22 cellular contexts compared by ENCODE assay signal in genomic region chr2:145374165-145374564, GRCh38.
"Had no signal": no experiment of that assay in that cellular context is flagged by ENCODE, and none has a peak within 500 bp of the region (broad histone marks: within the 10 kb centered on the region; RNA-seq: fewer than 3 reads in every experiment).

No MANE protein-coding gene starts in this region.

- H3K36me3 ChIP-seq: gastrocnemius medialis, ovary, sigmoid colon, stomach, thyroid gland, vagina had no signal

- H3K27me3 ChIP-seq: gastrocnemius medialis, ovary, sigmoid colon, stomach, thyroid gland, vagina had no signal

- DNase-seq: dermis blood vessel endothelial cell; effector memory CD4-positive, alpha-beta T cell; foreskin fibroblast; gastrocnemius medialis; head of caudate nucleus; left ventricle myocardium superior; natural killer cell; occipital lobe; ovary; posterior cingulate gyrus; psoas muscle; right cardiac atrium; sigmoid colon; stimulated activated CD4-positive, alpha-beta T cell treated with anti-CD3 and anti-CD28 coated beads, Interleukin-2, amount 100 ng/mL, for 24 hours; stimulated activated CD4-positive, alpha-beta T cell treated with anti-CD3 and anti-CD28 coated beads, Interleukin-4, amount 100 ng/mL, for 24 hours; stimulated activated naive CD4-positive, alpha-beta T cell treated with Interleukin-2 at 50 U/mL for 16 hours; stomach; thyroid gland; trophoblast cell had no signal

- FAIRE-seq: keratinocyte had no signal

- H3K4me1 ChIP-seq: gastrocnemius medialis, psoas muscle, sigmoid colon, stomach, vagina had no signal

- H3K4me3 ChIP-seq: gastrocnemius medialis, lung, ovary, psoas muscle, sigmoid colon, stomach, thyroid gland, vagina had no signal

- H3K27ac ChIP-seq: gastrocnemius medialis, ovary, psoas muscle, sigmoid colon, stomach, thyroid gland, vagina had no signal

- H3K9me3 ChIP-seq: gastrocnemius medialis, ovary, psoas muscle, sigmoid colon, stomach, thyroid gland, vagina had no signal
